In the genomic region with DNA sequence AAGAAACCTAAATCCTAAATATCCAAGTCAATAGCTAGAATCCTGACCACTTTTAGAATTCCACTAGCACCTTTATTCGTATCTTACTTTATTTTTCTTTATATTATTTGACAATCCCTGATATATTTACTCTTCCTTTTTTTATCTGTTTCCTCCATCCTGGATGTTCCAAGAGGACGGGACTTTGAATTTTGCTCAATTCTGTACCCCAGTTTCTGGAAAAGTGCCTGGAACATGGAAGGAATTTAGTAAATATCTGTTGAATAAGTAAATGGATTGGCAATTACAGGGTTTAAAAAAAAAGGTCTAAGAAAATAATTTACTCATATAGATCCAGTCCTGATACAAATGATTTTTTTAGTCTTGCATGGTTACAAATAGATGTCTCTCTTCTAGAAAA, we compare ENCODE assay signal across 2 cellular contexts.
TF ChIP-seq lines count a peak whose summit lies in the region.

No MANE protein-coding gene starts in this region.

TF ChIP-seq in SK-N-SH, 30 proteins besides CTCF, POLR2A, EP300 and RAD21 (continued from another document):
- TF ChIP-seq, protein P1, sequence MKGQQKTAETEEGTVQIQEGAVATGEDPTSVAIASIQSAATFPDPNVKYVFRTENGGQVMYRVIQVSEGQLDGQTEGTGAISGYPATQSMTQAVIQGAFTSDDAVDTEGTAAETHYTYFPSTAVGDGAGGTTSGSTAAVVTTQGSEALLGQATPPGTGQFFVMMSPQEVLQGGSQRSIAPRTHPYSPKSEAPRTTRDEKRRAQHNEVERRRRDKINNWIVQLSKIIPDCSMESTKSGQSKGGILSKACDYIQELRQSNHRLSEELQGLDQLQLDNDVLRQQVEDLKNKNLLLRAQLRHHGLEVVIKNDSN (IDR thresholded peaks at IDR 0.05; ENCODE audit: borderline replicate concordance, low read depth), result no peak

TF ChIP-seq in SK-N-SH treated with all-trans-retinoic acid at 6 μM for 48 hours, 23 proteins besides CTCF, POLR2A, EP300 and RAD21 (continued from another document):
- no peak for TF ChIP-seq BACH2 (CRISPR knock-in tag; IDR thresholded peaks at IDR 0.05; ENCODE audit: borderline replicate concordance)
- no peak for TF ChIP-seq ZC3H10 (CRISPR knock-in tag; IDR thresholded peaks at IDR 0.05)
- TF ChIP-seq ZFP3 (CRISPR knock-in tag; IDR thresholded peaks at IDR 0.05), result no peak
- TF ChIP-seq, protein P2, sequence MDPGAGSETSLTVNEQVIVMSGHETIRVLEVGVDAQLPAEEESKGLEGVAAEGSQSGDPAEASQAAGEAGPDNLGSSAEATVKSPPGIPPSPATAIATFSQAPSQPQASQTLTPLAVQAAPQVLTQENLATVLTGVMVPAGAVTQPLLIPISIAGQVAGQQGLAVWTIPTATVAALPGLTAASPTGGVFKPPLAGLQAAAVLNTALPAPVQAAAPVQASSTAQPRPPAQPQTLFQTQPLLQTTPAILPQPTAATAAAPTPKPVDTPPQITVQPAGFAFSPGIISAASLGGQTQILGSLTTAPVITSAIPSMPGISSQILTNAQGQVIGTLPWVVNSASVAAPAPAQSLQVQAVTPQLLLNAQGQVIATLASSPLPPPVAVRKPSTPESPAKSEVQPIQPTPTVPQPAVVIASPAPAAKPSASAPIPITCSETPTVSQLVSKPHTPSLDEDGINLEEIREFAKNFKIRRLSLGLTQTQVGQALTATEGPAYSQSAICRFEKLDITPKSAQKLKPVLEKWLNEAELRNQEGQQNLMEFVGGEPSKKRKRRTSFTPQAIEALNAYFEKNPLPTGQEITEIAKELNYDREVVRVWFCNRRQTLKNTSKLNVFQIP (CRISPR knock-in tag; IDR thresholded peaks at IDR 0.05; ENCODE audit: borderline replicate concordance, low read depth), result no peak
- TF ChIP-seq TSHZ2 (CRISPR knock-in tag; IDR thresholded peaks at IDR 0.05), result no peak
- no peak for TF ChIP-seq GLIS3 (CRISPR knock-in tag; IDR thresholded peaks at IDR 0.05)
- no peak for TF ChIP-seq ISL1 (CRISPR knock-in tag; IDR thresholded peaks at IDR 0.05)
- no peak for TF ChIP-seq OSR1 (CRISPR knock-in tag; IDR thresholded peaks at IDR 0.05)
- no peak for TF ChIP-seq RARB (CRISPR knock-in tag; IDR thresholded peaks at IDR 0.05)
- TF ChIP-seq CSRNP3 (CRISPR knock-in tag; IDR thresholded peaks at IDR 0.05), result no peak
- no peak for TF ChIP-seq ZNF8 (CRISPR knock-in tag; IDR thresholded peaks at IDR 0.05)
- TF ChIP-seq ARNTL (CRISPR knock-in tag; IDR thresholded peaks at IDR 0.05; ENCODE audit: borderline replicate concordance, low read depth), result no peak
- TF ChIP-seq ZNF70 (CRISPR knock-in tag; IDR thresholded peaks at IDR 0.05), result no peak
